8 cellular contexts compared by ENCODE assay signal in the genomic region with DNA sequence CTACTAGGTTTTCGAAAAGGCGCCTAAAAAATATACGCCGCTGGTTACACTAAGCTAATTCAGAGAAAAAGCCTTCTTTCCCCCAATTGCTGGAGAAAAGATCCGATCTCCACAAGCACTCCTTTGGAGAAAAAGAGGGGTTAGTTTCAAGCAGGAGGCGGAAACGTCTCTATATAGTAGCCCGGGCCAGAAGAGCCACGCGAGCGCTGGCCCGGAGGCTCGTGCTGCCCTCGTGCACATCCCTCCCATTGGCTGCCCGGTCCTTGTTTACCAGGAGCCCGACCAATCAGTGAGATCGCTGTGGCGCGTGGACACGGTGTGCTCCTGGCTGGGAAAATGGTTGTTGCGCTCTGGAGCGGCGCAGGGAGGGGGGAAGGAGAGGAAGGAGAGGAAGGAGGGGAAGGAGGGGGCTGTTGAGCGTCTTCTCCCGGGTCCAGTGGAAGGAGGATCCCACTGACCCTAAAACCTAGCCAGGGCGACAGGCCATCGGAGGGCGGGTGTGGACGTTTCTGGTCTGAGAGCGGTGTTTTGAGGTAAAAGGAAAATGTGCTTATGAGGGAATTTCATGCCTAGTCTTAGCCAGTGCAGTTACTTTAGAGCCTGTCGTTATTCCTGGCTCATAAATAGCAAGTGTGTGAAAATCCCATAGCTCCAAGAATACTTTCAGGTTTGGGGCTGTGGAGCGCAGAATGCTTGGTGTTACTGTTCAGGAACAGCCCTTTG. TPM values are rescaled to one million over a fixed set of nuclear protein-coding genes. Genes with fewer than 3 reads are reported as not detected.
A peak's percentile ranks its signal among the peaks of the same experiment; 100 is the strongest.
DNase-seq lines count a peak whose midpoint lies in the region; ATAC-seq and TF ChIP-seq lines count a peak whose summit lies in the region.

A gene with protein sequence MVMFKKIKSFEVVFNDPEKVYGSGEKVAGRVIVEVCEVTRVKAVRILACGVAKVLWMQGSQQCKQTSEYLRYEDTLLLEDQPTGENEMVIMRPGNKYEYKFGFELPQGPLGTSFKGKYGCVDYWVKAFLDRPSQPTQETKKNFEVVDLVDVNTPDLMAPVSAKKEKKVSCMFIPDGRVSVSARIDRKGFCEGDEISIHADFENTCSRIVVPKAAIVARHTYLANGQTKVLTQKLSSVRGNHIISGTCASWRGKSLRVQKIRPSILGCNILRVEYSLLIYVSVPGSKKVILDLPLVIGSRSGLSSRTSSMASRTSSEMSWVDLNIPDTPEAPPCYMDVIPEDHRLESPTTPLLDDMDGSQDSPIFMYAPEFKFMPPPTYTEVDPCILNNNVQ (minus strand): TSS at position 147 of the 723 bp plus-strand sequence. CDS start 313 bp downstream, outside the sequence.

- H3K9ac ChIP-seq in mammary epithelial cell (ENCODE audit: insufficient read depth, low read length): peak within 1 kb of the TSS; percentile 94
- H3K9ac ChIP-seq in skeletal muscle satellite cell (ENCODE audit: low read depth, low read length): peak within 1 kb of the TSS; percentile 92

- H3K79me2 ChIP-seq in mammary epithelial cell (ENCODE audit: insufficient read depth, low read length): peaks cover 36% of the 10 kb centered on the region

- H3K9me3 ChIP-seq in mammary epithelial cell (replicated peaks; ENCODE audit: insufficient read depth, low read length): no peaks in the 10 kb centered on the region
- no peaks in the 10 kb centered on the region for H3K9me3 ChIP-seq in iPS-18c (ENCODE audit: control insufficient read depth, insufficient read depth, low read length)
- H3K9me3 ChIP-seq in skeletal muscle satellite cell (replicated peaks; ENCODE audit: low read length): no peaks in the 10 kb centered on the region

- no peaks in the 10 kb centered on the region for H4K20me1 ChIP-seq in mammary epithelial cell (ENCODE audit: insufficient read depth, low read length)

- DNase-seq in AG04449 (ENCODE audit: low read depth, low spot score) (peak; percentile 77), NCI-H226 (peak; percentile 98), mammary epithelial cell (peak; percentile 93)

- CTCF ChIA-PET in AG04449 (lab: Yijun Ruan, JAX) (interaction anchor here (1.0 to 24.4 kb wide), 5 partner anchors 9 to 32 kb away, joined by 3 to 787 read pairs (median 6); partner anchors contain the start of genes ANKRD34A, HJV and POLR3GL), mammary epithelial cell (lab: Charles Lee; ENCODE audit: low non-redundant PET) (interaction anchor here (0.7 kb wide), 1 partner anchor 19 kb away, joined by 6 read pairs; no protein-coding TSS in a partner anchor)

- H3K4me1 ChIP-seq in mammary epithelial cell (ENCODE audit: insufficient read depth, low read length) (peaks cover 37% of the 10 kb centered on the region), skeletal muscle satellite cell (ENCODE audit: control insufficient read depth, insufficient read depth, low read length) (peaks cover 47% of the 10 kb centered on the region)

- H3K27me3 ChIP-seq in mammary epithelial cell (ENCODE audit: insufficient read depth, low read length) (no peaks in the 10 kb centered on the region), skeletal muscle satellite cell (ENCODE audit: control insufficient read depth, insufficient read depth, low read length) (no peaks in the 10 kb centered on the region)

- peaks cover 20% of the 10 kb centered on the region for H3K36me3 ChIP-seq in mammary epithelial cell (ENCODE audit: insufficient read depth, low read length)
- peaks cover 31% of the 10 kb centered on the region for H3K36me3 ChIP-seq in skeletal muscle satellite cell (ENCODE audit: insufficient read depth, low read length)

- peak within 1 kb of the TSS; percentile 71 for H3K27ac ChIP-seq in mammary epithelial cell (ENCODE audit: insufficient read depth, low read depth, low read length)

- POLR2A ChIA-PET in AG04449 (lab: Yijun Ruan, JAX): interaction anchor here (0.6 to 1.2 kb wide), 5 partner anchors 11 to 104 kb away, joined by 3 to 6 read pairs (median 3); no protein-coding TSS in a partner anchor

- no peak for TF ChIP-seq CTCF in AG04449 (IDR thresholded peaks at IDR 0.05; ENCODE audit: insufficient read depth, low read length, missing control alignments)
- TF ChIP-seq CTCF in WI38 (IDR thresholded peaks at IDR 0.05; ENCODE audit: low read depth, low read length): no peak
- no peak for TF ChIP-seq CTCF in mammary epithelial cell (conservative IDR thresholded peaks at IDR 0.05 in 1 of 2, IDR thresholded peaks at IDR 0.05 in 1 of 2; ENCODE audit: extremely low read depth in 1 of 2, insufficient read depth in 1 of 2, low read depth in 1 of 2, low read length in 2 of 2)

- BruUV-seq in mammary epithelial cell (replicated peaks; lab: Mats Ljungman, UMichigan): TSS peak; percentile 70

- H2AFZ ChIP-seq in mammary epithelial cell (ENCODE audit: low read depth, low read length): peak within 1 kb of the TSS; percentile 93

- H3K4me2 ChIP-seq in mammary epithelial cell (ENCODE audit: insufficient read depth, low read depth, low read length) (peak within 1 kb of the TSS; percentile 83), skeletal muscle satellite cell (ENCODE audit: low read length) (peak within 1 kb of the TSS; percentile 92)

- H3K4me3 ChIP-seq in AG04449 (ENCODE audit: low read depth, low read length) (peak within 1 kb of the TSS; percentile 90), WI38 (ENCODE audit: low read depth, low read length) (peak within 1 kb of the TSS; percentile 100), mammary epithelial cell (replicated peaks in 1 of 3; ENCODE audit: insufficient read depth in 1 of 3, low read depth in 2 of 3, low read length in 3 of 3) (peak within 1 kb of the TSS; percentile 58 to 84 (median 81)), iPS-18c (ENCODE audit: insufficient read depth, low read depth, low read length) (peak within 1 kb of the TSS; percentile 56), skeletal muscle satellite cell (ENCODE audit: low read length) (peak within 1 kb of the TSS; percentile 97)

- in situ Hi-C loops in mammary epithelial cell (cut with MboI; ENCODE audit: low sequenced_read_pairs in 2 of 2): no loop called here

- 4% methylated on average over 28 of the region's 32 CpGs for WGBS in mammary epithelial cell (ENCODE audit: low coverage, missing lambda C conversion rate)

- dilution Hi-C loops in mammary epithelial cell (cut with HindIII; ENCODE audit: low sequenced_read_pairs): no loop called here

- ATAC-seq in GM18907 (IDR thresholded peaks at IDR 0.05; ENCODE audit: unreplicated experiment) (peak; percentile 89), HG03175 (IDR thresholded peaks at IDR 0.05; ENCODE audit: unreplicated experiment) (peak; percentile 92)

- intact Hi-C loops in mammary epithelial cell (cut with micrococcal nuclease): loop anchor here (1.0 to 5.0 kb wide), 3 partner anchors 17 to 79 kb away; partner anchors contain the start of gene PEX11B

RNA-seq across cellular contexts. Expression of the gene that starts here (rescaled TPM):
- total RNA-seq in mammary epithelial cell: 100 to 1,000 TPM in 1 of 2 donors, 10 to 100 TPM in 1; 92.8 to 355 TPM
- 56.2 TPM for polyA plus RNA-seq in mammary epithelial cell
- polyA minus RNA-seq in mammary epithelial cell: 73.1 TPM
- total RNA-seq in skeletal muscle satellite cell (2012; rRNA removed): 139 and 159 TPM in 2 replicates

Comparison
In these comparisons a context has a peak if more than half of its experiments do, and no peak if none do; other contexts are left out.
1. Peak in every context shown above with its lines: DNase-seq, ATAC-seq, H3K4me3 ChIP-seq and H3K27ac ChIP-seq.